ENCODE assay signal across 19 cellular contexts in the genomic region with DNA sequence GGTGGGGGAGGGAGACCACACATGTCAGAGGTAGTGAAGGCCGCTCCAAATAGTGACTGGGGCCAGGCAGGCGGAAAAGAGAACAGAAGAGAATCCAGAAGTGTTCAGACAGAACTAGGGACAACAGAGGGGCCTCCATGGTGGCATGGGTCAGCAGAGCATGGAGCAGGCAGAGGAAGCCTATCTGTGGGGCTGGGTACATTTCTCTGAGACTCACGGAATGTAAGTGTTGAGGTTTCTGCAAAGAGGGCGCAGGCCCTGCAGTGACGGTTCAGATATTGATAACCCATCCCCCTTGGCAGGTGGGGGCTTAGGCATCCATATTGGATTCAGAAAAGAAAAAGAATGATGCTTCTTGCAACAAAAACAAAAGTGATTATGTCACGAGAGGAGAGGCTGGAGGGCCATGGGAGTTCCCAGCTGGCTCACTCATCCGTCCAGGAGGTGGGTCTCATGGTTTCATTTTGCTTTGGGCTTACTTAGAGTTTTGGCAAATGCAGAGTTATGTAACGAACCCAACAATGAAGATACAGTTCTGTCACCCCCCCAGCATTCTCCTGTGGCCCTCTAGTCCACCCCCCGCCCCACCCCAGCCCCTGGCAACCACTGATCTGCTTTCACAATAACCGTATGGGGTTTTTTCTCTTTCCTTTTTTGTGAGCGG. TPM values are rescaled to one million over a fixed set of nuclear protein-coding genes. Genes with fewer than 3 reads are reported as not detected.
DNase-seq lines count a peak whose midpoint lies in the region; ATAC-seq and TF ChIP-seq lines count a peak whose summit lies in the region.
"Had no signal": no experiment of that assay in that cellular context is flagged by ENCODE, and none has a peak within 500 bp of the region (broad histone marks: within the 10 kb centered on the region; RNA-seq: fewer than 3 reads in every experiment).

No MANE protein-coding gene starts in this region.

- H3K27me3 ChIP-seq in HUES64 (ENCODE audit: insufficient read depth, low read length) = no peaks in the 10 kb centered on the region
- H3K27me3 ChIP-seq in gastroesophageal sphincter = peaks cover 5% of the 10 kb centered on the region
- H3K27me3 ChIP-seq: vagina had no signal

- no peak overlapping the region for H3K4me3 ChIP-seq in HUES64 (ENCODE audit: low read length)
- no peak overlapping the region for H3K4me3 ChIP-seq in gastroesophageal sphincter
- H3K4me3 ChIP-seq: GM23248, skin epidermis, vagina had no signal

- TF ChIP-seq CTCF in gastroesophageal sphincter (IDR thresholded peaks at IDR 0.05) = no peak

- H3K9me3 ChIP-seq in HUES64 (ENCODE audit: insufficient read depth, low read depth, low read length) = no peaks in the 10 kb centered on the region
- no peaks in the 10 kb centered on the region for H3K9me3 ChIP-seq in gastroesophageal sphincter
- H3K9me3 ChIP-seq: vagina had no signal

- DNase-seq in Daoy (ENCODE audit: low read depth) = peak; percentile 4
- no peak for DNase-seq in sciatic nerve (ENCODE audit: low spot score)
- DNase-seq in NCI-H1048 (lab: John Stamatoyannopoulos, UW) = no peak
- DNase-seq in SKM-1 (lab: John Stamatoyannopoulos, UW; ENCODE audit: unreplicated experiment) = no peak
- DNase-seq: activated CD4-positive, alpha-beta T cell treated with anti-CD3 and anti-CD28 coated beads, Interleukin-2, amount 10 ng/mL, durations not matched to agents 24 days and 14 days; cerebellar nuclear complex; DMS79; GM23248; left colon; NCI-H1436; NCI-H2107; NCI-H446 treated with DMSO at 0.1 percent for 48 hours; stimulated activated CD4-positive, alpha-beta T cell treated with anti-CD3 and anti-CD28 coated beads, Interleukin-1b, Interleukin-23, amount 100 ng/mL, for 48 hours; T-helper 17 cell had no signal

- intact Hi-C loops in sciatic nerve (cut with DNase I) = no loop called here

- ATAC-seq in gastroesophageal sphincter (peak; percentile 23), sciatic nerve (peak; percentile 85), GM21528 (IDR thresholded peaks at IDR 0.05; ENCODE audit: low FRiP score, unreplicated experiment) (no peak)
- ATAC-seq: left colon, T-helper 17 cell had no signal

- no peak for TF ChIP-seq EP300 in gastroesophageal sphincter (IDR thresholded peaks at IDR 0.05)

- 82% methylated on average over 9 of the region's 11 CpGs for WGBS in HUES64
- 53 to 88% methylated on average over 1 to 10 of the region's 11 CpGs for WGBS in gastroesophageal sphincter (ENCODE audit: low coverage in 1 of 2), 2 donors

- peak overlapping the region; percentile 96 for H3K27ac ChIP-seq in HUES64 (ENCODE audit: low read depth, low read length)
- no peak overlapping the region for H3K27ac ChIP-seq in gastroesophageal sphincter
- H3K27ac ChIP-seq: GM23248, vagina had no signal

- H3K9ac ChIP-seq in HUES64 (ENCODE audit: low read depth, low read length) = peak overlapping the region; percentile 49; the same call in 1 of the 2 replicates
- H3K9ac ChIP-seq: GM23248 had no signal

- TF ChIP-seq POLR2A in gastroesophageal sphincter (IDR thresholded peaks at IDR 0.05) = no peak

- peaks cover 35% of the 10 kb centered on the region for H3K36me3 ChIP-seq in HUES64 (ENCODE audit: insufficient read depth, low read length)
- H3K36me3 ChIP-seq in gastroesophageal sphincter = no peaks in the 10 kb centered on the region
- H3K36me3 ChIP-seq: vagina had no signal

- peaks cover 32% of the 10 kb centered on the region for H3K4me1 ChIP-seq in HUES64 (ENCODE audit: insufficient read depth, low read length)
- peaks cover 0 to 58% (median 16%) of the 10 kb centered on the region in 3 donors for H3K4me1 ChIP-seq in gastroesophageal sphincter

RNA-seq across cellular contexts. Expression of a gene that starts 5.4 kb away (rescaled TPM):
- 19.2 and 34.8 TPM in 2 replicates for total RNA-seq in Daoy (2014; rRNA removed; shearing (Covaris generic))
- 39.8 TPM for polyA plus RNA-seq in HUES64 (2013, experiment 1 of 2)
- polyA plus RNA-seq in HUES64 (2013, experiment 2 of 2) = 42.5 TPM
- total RNA-seq in gastroesophageal sphincter (10 to 100 TPM; 34.6 to 56.6 (median 41.7) TPM), sciatic nerve (33.4 TPM)

RNA-seq across cellular contexts. Expression of a gene that starts 12.1 kb away (rescaled TPM):
- total RNA-seq in Daoy (2014; rRNA removed; shearing (Covaris generic)) = 3.5 and 4.6 TPM in 2 replicates
- 15.7 TPM for polyA plus RNA-seq in HUES64 (2013, experiment 1 of 2)
- polyA plus RNA-seq in HUES64 (2013, experiment 2 of 2) = 15.7 TPM
- 1 to 10 TPM; 1.2 to 4.8 (median 1.3) TPM for total RNA-seq in gastroesophageal sphincter
- total RNA-seq in sciatic nerve = 2.6 TPM

RNA-seq across cellular contexts. Expression of a gene that starts 28.3 kb away (rescaled TPM):
- total RNA-seq in Daoy (2014; rRNA removed; shearing (Covaris generic)) = 634 and 724 TPM in 2 replicates
- polyA plus RNA-seq in HUES64 (2013, experiment 1 of 2) = 215 TPM
- 188 TPM for polyA plus RNA-seq in HUES64 (2013, experiment 2 of 2)
- total RNA-seq in gastroesophageal sphincter (100 to 1,000 TPM; 192 to 253 (median 218) TPM), sciatic nerve (65.0 TPM)
